10 cellular contexts compared by ENCODE assay signal in the genomic region with DNA sequence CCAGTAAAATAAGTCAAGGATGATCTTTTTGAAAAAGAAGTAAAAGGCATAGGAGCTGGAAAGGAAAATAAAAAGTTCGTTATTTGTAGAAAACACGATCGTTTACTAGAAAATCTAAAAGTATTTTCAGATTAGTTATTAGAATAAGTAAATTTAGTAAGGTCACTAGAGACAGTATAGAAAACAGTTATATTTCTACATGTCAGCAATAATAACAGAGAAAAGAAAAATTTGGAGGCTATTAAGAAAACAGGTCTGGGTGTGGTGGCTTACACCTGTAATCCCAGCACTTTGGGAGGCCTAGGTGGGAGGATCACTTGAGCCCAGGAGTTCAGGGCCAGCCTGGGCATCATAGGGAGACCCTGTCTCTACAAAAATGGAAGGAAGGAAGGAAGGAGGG.
"Had no signal": no experiment of that assay in that cellular context is flagged by ENCODE, and none has a peak within 500 bp of the region (broad histone marks: within the 10 kb centered on the region; RNA-seq: fewer than 3 reads in every experiment).

No MANE protein-coding gene starts in this region.

- H3K9me3 ChIP-seq: HAP-1 had no signal

- H3K4me2 ChIP-seq: KMS-11 had no signal

- H3K27ac ChIP-seq: GM23248, HL-60, KMS-11 had no signal

- H3K4me3 Mint-ChIP-seq: HFFc6 had no signal

- H3K4me3 ChIP-seq: GM23248, HAP-1 had no signal

- H2AFZ ChIP-seq: GM23248 had no signal

- ATAC-seq: HCT116 had no signal

- DNase-seq: GM23248, GOT3, H7, HFFc6, IMR-90, KBM-7 had no signal

- H3K27ac Mint-ChIP-seq: HFFc6 had no signal

- H3K4me1 ChIP-seq: HAP-1 had no signal

- H3K9ac ChIP-seq: GM23248, KMS-11 had no signal
